ENCODE assay signal across 8 cellular contexts in genomic region chr15:34514251-34514760, GRCh38.
DNase-seq lines count a peak whose midpoint lies in the region; ATAC-seq and TF ChIP-seq lines count a peak whose summit lies in the region.

No MANE protein-coding gene starts in this region.

- ATAC-seq in HG03280 (IDR thresholded peaks at IDR 0.05; ENCODE audit: unreplicated experiment) (peak; percentile 58), gastroesophageal sphincter (peak; percentile 65), omental fat pad (ENCODE audit: low FRiP score) (peak; percentile 88)

- peaks cover 23% of the 10 kb centered on the region for H3K4me1 Mint-ChIP-seq in activated T-cell treated with anti-CD3 and anti-CD28 coated beads, Interleukin-2, amount 50 U/mL, for 24 hours (ENCODE audit: low read depth)

- H3K36me3 Mint-ChIP-seq in activated T-cell treated with anti-CD3 and anti-CD28 coated beads, Interleukin-2, amount 50 U/mL, for 24 hours (ENCODE audit: low read depth), result no peaks in the 10 kb centered on the region

- TF ChIP-seq CTCF in gastroesophageal sphincter (IDR thresholded peaks at IDR 0.05) (no peak), omental fat pad (IDR thresholded peaks at IDR 0.05) (no peak)

- no peak for TF ChIP-seq POLR2A in gastroesophageal sphincter (IDR thresholded peaks at IDR 0.05)

- H3K9me3 ChIP-seq in gastroesophageal sphincter, result no peaks in the 10 kb centered on the region

- TF ChIP-seq EP300 in gastroesophageal sphincter (IDR thresholded peaks at IDR 0.05), result no peak

- H3K27ac Mint-ChIP-seq in activated T-cell treated with anti-CD3 and anti-CD28 coated beads, Interleukin-2, amount 50 U/mL, for 24 hours, result no peak overlapping the region

- peaks cover 69% of the 10 kb centered on the region for H3K27me3 Mint-ChIP-seq in activated T-cell treated with anti-CD3 and anti-CD28 coated beads, Interleukin-2, amount 50 U/mL, for 24 hours

- no peaks in the 10 kb centered on the region for H3K9me3 Mint-ChIP-seq in activated T-cell treated with anti-CD3 and anti-CD28 coated beads, Interleukin-2, amount 50 U/mL, for 24 hours

- H3K27me3 ChIP-seq in gastroesophageal sphincter, result no peaks in the 10 kb centered on the region

- H3K4me3 ChIP-seq in gastroesophageal sphincter, result peak overlapping the region; percentile 69 to 80

- H3K36me3 ChIP-seq in gastroesophageal sphincter, result no peaks in the 10 kb centered on the region

- DNase-seq in activated naive CD4-positive, alpha-beta T cell treated with Interleukin-2 at 50 U/mL for 16 hours, result peak; percentile 15
- DNase-seq in activated naive CD4-positive, alpha-beta T cell (lab: John Stamatoyannopoulos, UW), result no peak
- peak; percentile 56 for DNase-seq in activated T-cell treated with anti-CD3 and anti-CD28 coated beads, Interleukin-2, amount 50 U/mL, for 24 hours
- no peak for DNase-seq in omental fat pad (ENCODE audit: low spot score)
- DNase-seq in SIG-M5 treated with dmso at 0.1 percent for 504 hours (lab: John Stamatoyannopoulos, UW; ENCODE audit: unreplicated experiment), result no peak
- no peak for DNase-seq in NCI-H1694 treated with DMSO at 0.1 percent for 48 hours (lab: John Stamatoyannopoulos, UW)

- H3K27ac ChIP-seq in gastroesophageal sphincter, result peak overlapping the region; percentile 4 to 81 (median 58)

- WGBS in gastroesophageal sphincter (ENCODE audit: low coverage in 1 of 2), 2 donors, result no CpG with 5 or more reads among the region's 42 CpGs

- peaks cover 0 to 18% (median 0%) of the 10 kb centered on the region in 3 donors for H3K4me1 ChIP-seq in gastroesophageal sphincter

- H3K4me3 Mint-ChIP-seq in activated T-cell treated with anti-CD3 and anti-CD28 coated beads, Interleukin-2, amount 50 U/mL, for 24 hours, result peak overlapping the region; percentile 75

Comparison
In these comparisons a context has a peak if more than half of its experiments do, and no peak if none do; other contexts are left out.
1. DNase-seq: peak in activated naive CD4-positive, alpha-beta T cell treated with Interleukin-2 at 50 U/mL for 16 hours (single experiment) and activated T-cell treated with anti-CD3 and anti-CD28 coated beads, Interleukin-2, amount 50 U/mL, for 24 hours (single experiment); none in activated naive CD4-positive, alpha-beta T cell (0 of 4), omental fat pad (single experiment), SIG-M5 treated with dmso at 0.1 percent for 504 hours (single experiment) and NCI-H1694 treated with DMSO at 0.1 percent for 48 hours (single experiment).
2. Peak in every context shown above with its lines, with median percentiles within 50 percentile points of each other: ATAC-seq.